In genomic region chr9:22307013-22307711, GRCh38 we compare ENCODE assay signal across 8 cellular contexts.
DNase-seq lines count a peak whose midpoint lies in the region; ATAC-seq and TF ChIP-seq lines count a peak whose summit lies in the region.

No MANE protein-coding gene starts in this region.

- intact Hi-C loops in gastrocnemius medialis (cut with DNase I; ENCODE audit: low total_unique reads) = loop anchor here (1.0 kb wide), 1 partner anchor 145 kb away; no protein-coding TSS in a partner anchor

- no peak overlapping the region for H2AFZ ChIP-seq in Karpas-422 (ENCODE audit: low read length)

- H3K36me3 ChIP-seq in Karpas-422 (ENCODE audit: insufficient read depth, low read length) (no peaks in the 10 kb centered on the region), SK-N-MC (ENCODE audit: insufficient read depth, low read length) (no peaks in the 10 kb centered on the region), gastrocnemius medialis (no peaks in the 10 kb centered on the region)

- H3K27me3 ChIP-seq in Karpas-422 (ENCODE audit: low read length) (no peaks in the 10 kb centered on the region), gastrocnemius medialis (no peaks in the 10 kb centered on the region)

- H3K9me3 ChIP-seq in Karpas-422 (ENCODE audit: low read length) = no peaks in the 10 kb centered on the region
- H3K9me3 ChIP-seq in SK-N-MC (ENCODE audit: low read depth, low read length) = no peaks in the 10 kb centered on the region
- H3K9me3 ChIP-seq in gastrocnemius medialis = no peaks in the 10 kb centered on the region

- H3K4me3 ChIP-seq in Karpas-422 (ENCODE audit: low read length) (no peak overlapping the region), SK-N-MC (no peak overlapping the region), gastrocnemius medialis (no peak overlapping the region)

- H3K4me1 ChIP-seq in Karpas-422 (ENCODE audit: low read length) = no peaks in the 10 kb centered on the region
- H3K4me1 ChIP-seq in gastrocnemius medialis = no peaks in the 10 kb centered on the region

- H3K9me2 ChIP-seq in Karpas-422 (replicated peaks; ENCODE audit: insufficient read depth, low read length) = no peaks in the 10 kb centered on the region

- no peaks in the 10 kb centered on the region for H3K79me2 ChIP-seq in Karpas-422 (ENCODE audit: low read length)

- no peaks in the 10 kb centered on the region for H4K20me1 ChIP-seq in Karpas-422 (ENCODE audit: insufficient read depth, low read depth, low read length)

- in situ Hi-C loops in gastrocnemius medialis (cut with MboI; ENCODE audit: low sequenced_read_pairs in 4 of 4) = loop anchor here in 2 of 4 donors (10.0 kb wide), 2 partner anchors 138 to 148 kb away; partner anchors contain the start of gene DMRTA1 (in 1 of the 2)

- peak in 1 of 2 donors; percentile 62 for ATAC-seq in gastrocnemius medialis
- ATAC-seq in GM19351 (IDR thresholded peaks at IDR 0.05; ENCODE audit: unreplicated experiment) = no peak
- no peak for ATAC-seq in GM21360 (IDR thresholded peaks at IDR 0.05; ENCODE audit: unreplicated experiment)

- DNase-seq in DMS153 (lab: John Stamatoyannopoulos, UW) = peak; percentile 33
- DNase-seq in Karpas-422 = peak; percentile 78
- peak; percentile 42 for DNase-seq in SK-N-MC (ENCODE audit: low read depth, low spot score)
- peak; percentile 5 for DNase-seq in foreskin melanocyte
- peak in 1 of 2 donors; percentile 3 for DNase-seq in gastrocnemius medialis
- no peak for DNase-seq in activated CD4-positive, alpha-beta T cell treated with anti-CD3 and anti-CD28 coated beads for 4 hours

- no peak overlapping the region for H3K27ac ChIP-seq in Karpas-422 (ENCODE audit: low read length)
- no peak overlapping the region for H3K27ac ChIP-seq in SK-N-MC
- H3K27ac ChIP-seq in gastrocnemius medialis = no peak overlapping the region

- TF ChIP-seq POLR2A in gastrocnemius medialis (IDR thresholded peaks at IDR 0.05) = no peak

- H3K9ac ChIP-seq in Karpas-422 (ENCODE audit: low read length) = no peak overlapping the region
- H3K9ac ChIP-seq in SK-N-MC (ENCODE audit: insufficient read length) = no peak overlapping the region

- peak in 4 of 5 experiments; percentile 18 to 62 (median 46) for TF ChIP-seq CTCF in gastrocnemius medialis (IDR thresholded peaks at IDR 0.05 in 4 of 5, conservative IDR thresholded peaks at IDR 0.05 in 1 of 5)

- H3K4me2 ChIP-seq in Karpas-422 (ENCODE audit: low read depth, low read length, poor library complexity, severe bottlenecking) = no peak overlapping the region

Comparison
In these comparisons a context has a peak if more than half of its experiments do, and no peak if none do; other contexts are left out.
1. DNase-seq: peak in DMS153 (single experiment), Karpas-422 (single experiment), SK-N-MC (single experiment) and foreskin melanocyte (single experiment); none in activated CD4-positive, alpha-beta T cell treated with anti-CD3 and anti-CD28 coated beads for 4 hours (0 of 2).